In the genomic region with DNA sequence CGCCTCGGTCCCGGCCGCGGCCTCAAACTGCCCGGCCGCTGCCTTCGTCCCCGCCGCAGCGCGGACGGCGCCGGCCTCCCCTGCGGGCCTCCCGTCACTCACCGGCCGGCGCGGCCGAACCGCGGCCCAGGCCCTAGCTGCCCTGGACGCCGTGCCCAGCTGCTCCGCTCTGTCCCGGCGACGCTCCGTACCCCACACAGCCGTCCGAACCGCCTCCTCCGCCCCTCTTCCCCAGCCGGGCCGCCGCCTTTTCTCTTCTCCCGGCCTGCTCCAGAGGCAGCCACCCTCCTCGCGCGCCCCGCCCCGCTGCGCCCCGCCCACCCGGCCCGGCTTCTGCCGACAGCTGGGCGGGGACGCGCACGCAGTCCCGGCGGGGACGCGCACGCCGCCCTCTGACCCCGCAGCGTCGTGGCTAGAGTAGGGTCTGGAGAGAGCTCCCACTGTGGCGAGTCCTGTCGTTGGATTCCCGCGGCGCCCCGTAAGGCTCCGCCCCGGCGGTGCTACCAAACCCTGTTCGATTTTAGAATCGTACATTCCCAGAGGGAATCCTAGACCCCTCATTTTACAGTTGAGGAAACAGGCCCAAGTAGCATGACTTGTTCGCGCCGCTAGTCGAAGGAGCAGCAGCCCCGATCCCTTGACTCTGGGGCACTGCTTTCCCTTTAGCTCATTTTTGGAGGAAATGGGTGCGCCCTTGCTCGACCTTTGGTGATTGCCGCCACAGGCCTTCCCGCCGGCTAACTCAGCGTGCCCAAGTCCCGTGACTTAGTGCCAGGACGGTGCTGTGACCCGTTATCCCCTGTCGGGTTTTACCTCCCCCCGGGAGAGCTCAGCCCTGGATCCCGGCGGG, we compare ENCODE assay signal across 8 cellular contexts. TPM values are rescaled to one million over a fixed set of nuclear protein-coding genes. Genes with fewer than 3 reads are reported as not detected.
DNase-seq lines count a peak whose midpoint lies in the region; FAIRE-seq and TF ChIP-seq lines count a peak whose summit lies in the region.

A gene with protein sequence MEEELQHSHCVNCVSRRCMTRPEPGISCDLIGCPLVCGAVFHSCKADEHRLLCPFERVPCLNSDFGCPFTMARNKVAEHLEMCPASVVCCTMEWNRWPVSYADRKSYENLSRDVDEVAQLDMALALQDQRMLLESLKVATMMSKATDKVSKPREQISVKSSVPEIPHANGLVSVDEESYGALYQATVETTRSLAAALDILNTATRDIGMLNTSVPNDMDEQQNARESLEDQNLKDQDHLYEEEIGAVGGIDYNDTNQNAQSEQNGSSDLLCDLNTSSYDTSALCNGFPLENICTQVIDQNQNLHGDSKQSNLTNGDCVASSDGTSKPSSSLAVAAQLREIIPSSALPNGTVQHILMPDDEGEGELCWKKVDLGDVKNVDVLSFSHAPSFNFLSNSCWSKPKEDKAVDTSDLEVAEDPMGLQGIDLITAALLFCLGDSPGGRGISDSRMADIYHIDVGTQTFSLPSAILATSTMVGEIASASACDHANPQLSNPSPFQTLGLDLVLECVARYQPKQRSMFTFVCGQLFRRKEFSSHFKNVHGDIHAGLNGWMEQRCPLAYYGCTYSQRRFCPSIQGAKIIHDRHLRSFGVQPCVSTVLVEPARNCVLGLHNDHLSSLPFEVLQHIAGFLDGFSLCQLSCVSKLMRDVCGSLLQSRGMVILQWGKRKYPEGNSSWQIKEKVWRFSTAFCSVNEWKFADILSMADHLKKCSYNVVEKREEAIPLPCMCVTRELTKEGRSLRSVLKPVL (minus strand): TSS at position 295 of the 850 bp plus-strand sequence. CDS start 8,390 bp downstream, outside the sequence.

- H3K36me3 ChIP-seq in H7 (replicated peaks; ENCODE audit: control insufficient read depth, insufficient read depth, low read length) (no peaks in the 10 kb centered on the region), Loucy (ENCODE audit: insufficient read depth, low read length) (no peaks in the 10 kb centered on the region), neutrophil (no peaks in the 10 kb centered on the region)

- H3K27me3 ChIP-seq in H7 (ENCODE audit: control insufficient read depth, insufficient read depth, low read length) (no peaks in the 10 kb centered on the region), Loucy (ENCODE audit: insufficient read depth, low read length, poor library complexity, severe bottlenecking) (no peaks in the 10 kb centered on the region), neutrophil (no peaks in the 10 kb centered on the region)

- H3K4me2 ChIP-seq in Loucy (ENCODE audit: low read depth, low read length, poor library complexity, severe bottlenecking): peak within 1 kb of the TSS; percentile 92

- no peaks in the 10 kb centered on the region for H3K9me2 ChIP-seq in Loucy (replicated peaks; ENCODE audit: low read depth, low read length)

- H3K79me2 ChIP-seq in Loucy (ENCODE audit: insufficient read depth, low read length): peaks cover 63% of the 10 kb centered on the region

- peak within 1 kb of the TSS; percentile 77 for H3K4me3 ChIP-seq in H7 (ENCODE audit: insufficient read depth, low read depth, low read length)
- H3K4me3 ChIP-seq in Loucy (ENCODE audit: low read length, poor library complexity, severe bottlenecking): peak within 1 kb of the TSS; percentile 98
- peak within 1 kb of the TSS; percentile 84 to 88 for H3K4me3 ChIP-seq in neutrophil (ENCODE audit: low read depth in 1 of 2, low read length in 1 of 2)

- H3K4me1 ChIP-seq in Loucy (ENCODE audit: insufficient read depth, low read length, poor library complexity, severe bottlenecking) (peaks cover 49% of the 10 kb centered on the region), neutrophil (ENCODE audit: control insufficient read depth in 1 of 2, insufficient read depth in 1 of 2, low read depth in 1 of 2, low read length in 1 of 2) (peaks cover 27 to 34% of the 10 kb centered on the region in 2 experiments)

- in situ Hi-C loops in G401 (cut with HindIII; ENCODE audit: low sequenced_read_pairs): no loop called here

- TF ChIP-seq CTCF in Loucy (conservative IDR thresholded peaks at IDR 0.05; ENCODE audit: low read length) (0 out of 2 replicates have a peak, but pooled peaks have one; percentile 12), neutrophil (IDR thresholded peaks at IDR 0.05) (peak; percentile 37)

- H2AFZ ChIP-seq in Loucy (ENCODE audit: low read length): peak within 1 kb of the TSS; percentile 96

- peaks cover 42% of the 10 kb centered on the region for H4K20me1 ChIP-seq in Loucy (ENCODE audit: insufficient read depth, low read length, poor library complexity, severe bottlenecking)

- no peaks in the 10 kb centered on the region for H3K9me3 ChIP-seq in Loucy (ENCODE audit: insufficient read depth, low read depth, low read length)
- no peaks in the 10 kb centered on the region for H3K9me3 ChIP-seq in neutrophil

- peak within 1 kb of the TSS; percentile 89 for H3K9ac ChIP-seq in Loucy (ENCODE audit: low read depth, low read length, poor library complexity, severe bottlenecking)

- peak within 1 kb of the TSS; percentile 93 for H3K27ac ChIP-seq in neutrophil

- no peaks in the 10 kb centered on the region for H3F3A ChIP-seq in Loucy (ENCODE audit: low read depth)

- no peak for FAIRE-seq in frontal cortex (lab: Jason Lieb, UNC)

- peak; percentile 81 for DNase-seq in G401 (ENCODE audit: low spot score)
- DNase-seq in H7: peak; percentile 93
- DNase-seq in SHP77 (lab: John Stamatoyannopoulos, UW): peak; percentile 68 to 82
- DNase-seq in activated naive CD4-positive, alpha-beta T cell (lab: John Stamatoyannopoulos, UW): peak; percentile 73 to 94 (median 83)
- peak; percentile 86 to 88 for DNase-seq in frontal cortex (ENCODE audit: low spot score in 2 of 2)
- peak; percentile 88 for DNase-seq in superior temporal gyrus (ENCODE audit: extremely low spot score)

RNA-seq across cellular contexts. Expression of the gene that starts here (rescaled TPM):
- 6.3 and 7.7 TPM in 2 replicates for total RNA-seq in G401 (2014; rRNA removed; shearing (Covaris generic))
- 8.3 and 9.0 TPM in 2 replicates for total RNA-seq in H7 (2014; rRNA removed; shearing (Covaris generic))
- 92.9 TPM for total RNA-seq in frontal cortex

Comparison
In these comparisons a context has a peak if more than half of its experiments do, and no peak if none do; other contexts are left out.
1. Peak in every context shown above with its lines: DNase-seq, H3K4me3 ChIP-seq and H3K27ac ChIP-seq.